15 cellular contexts compared by ENCODE assay signal in genomic region chr13:65292488-65292901, GRCh38.
A peak's percentile ranks its signal among the peaks of the same experiment; 100 is the strongest.
DNase-seq lines count a peak whose midpoint lies in the region; ATAC-seq and TF ChIP-seq lines count a peak whose summit lies in the region.
"Had no signal": no experiment of that assay in that cellular context is flagged by ENCODE, and none has a peak within 500 bp of the region (broad histone marks: within the 10 kb centered on the region; RNA-seq: fewer than 3 reads in every experiment).

No MANE protein-coding gene starts in this region.

- no peak overlapping the region for H2BK20ac ChIP-seq in H9 (ENCODE audit: low read depth, low read length, poor library complexity, severe bottlenecking)

- no peaks in the 10 kb centered on the region for H3K23me2 ChIP-seq in H9 (ENCODE audit: insufficient read length, low read depth, low read length, poor library complexity, severe bottlenecking)

- H3K36me3 ChIP-seq in adrenal gland (replicated peaks in 1 of 2) (no peaks in the 10 kb centered on the region), uterus (no peaks in the 10 kb centered on the region)
- H3K36me3 ChIP-seq: gastroesophageal sphincter had no signal

- no peaks in the 10 kb centered on the region for H4K20me1 ChIP-seq in H9 (ENCODE audit: control insufficient read depth, insufficient read depth, insufficient read length)

- H3K79me1 ChIP-seq in H9 (ENCODE audit: insufficient read depth, low read depth, low read length, poor library complexity, severe bottlenecking) = no peaks in the 10 kb centered on the region

- no peak for TF ChIP-seq CTCF in H9 (conservative IDR thresholded peaks at IDR 0.05)
- no peak for TF ChIP-seq CTCF in adrenal gland (IDR thresholded peaks at IDR 0.05)
- no peak for TF ChIP-seq CTCF in uterus (IDR thresholded peaks at IDR 0.05)

- no peak overlapping the region for H4K5ac ChIP-seq in H9 (ENCODE audit: insufficient read length, low read depth, low read length)

- no peaks in the 10 kb centered on the region for H3K36me3 Mint-ChIP-seq in H9 (ENCODE audit: insufficient read depth in 1 of 3, low read depth in 3 of 3)
- H3K36me3 Mint-ChIP-seq: activated naive CD8-positive, alpha-beta T cell had no signal

- H2BK120ac ChIP-seq in H9 (ENCODE audit: low read depth, low read length, poor library complexity, severe bottlenecking) = no peak overlapping the region

- H3K4me3 ChIP-seq in adrenal gland (no peak overlapping the region), uterus (no peak overlapping the region)
- H3K4me3 ChIP-seq: gastroesophageal sphincter had no signal

- peak overlapping the region in 2 of 3 experiments; percentile 7 to 70; a peak in 3 of 7 replicates for H3K27ac Mint-ChIP-seq in H9
- H3K27ac Mint-ChIP-seq: activated CD4-positive, alpha-beta T cell treated with anti-CD3 and anti-CD28 coated beads, Interleukin-2, amount 10 ng/mL, durations not matched to agents 24 days and 14 days; activated naive CD8-positive, alpha-beta T cell had no signal

- H2BK15ac ChIP-seq in H9 (ENCODE audit: low read depth, low read length) = no peak overlapping the region

- H3K79me2 ChIP-seq in H9 (ENCODE audit: insufficient read depth, low read length) = no peaks in the 10 kb centered on the region

- H3K27me3 ChIP-seq in H9 (ENCODE audit: insufficient read depth, low read length) (no peaks in the 10 kb centered on the region), adrenal gland (no peaks in the 10 kb centered on the region), uterus (no peaks in the 10 kb centered on the region)
- H3K27me3 ChIP-seq: gastroesophageal sphincter had no signal

- no peak overlapping the region for H3K4me2 ChIP-seq in H9 (ENCODE audit: insufficient read depth, insufficient read length, low read length)

- H4K8ac ChIP-seq in H9 (replicated peaks; ENCODE audit: insufficient read length, low read depth, low read length) = no peak overlapping the region

- no CpG with 5 or more reads among the region's 2 CpGs for WGBS in H9 (ENCODE audit: extremely low coverage, insufficient read length, low lambda C conversion rate)
- 45 to 47% (median 46%) methylated on average over 2 of the region's 2 CpGs for WGBS in adrenal gland, 4 donors

- no peak overlapping the region for H3K9ac ChIP-seq in H9 (ENCODE audit: extremely low read depth, insufficient read length, low read length)

- no peak for ATAC-seq in GM21528 (IDR thresholded peaks at IDR 0.05; ENCODE audit: low FRiP score, unreplicated experiment)
- ATAC-seq in HG02571 (IDR thresholded peaks at IDR 0.05; ENCODE audit: unreplicated experiment) = no peak
- ATAC-seq: gastroesophageal sphincter, Right ventricle myocardium inferior had no signal

- H3K9me3 ChIP-seq in H9 (ENCODE audit: control insufficient read depth, low read depth, low read length) (no peaks in the 10 kb centered on the region), adrenal gland (replicated peaks in 1 of 3) (peaks cover 0 to 2% (median 0%) of the 10 kb centered on the region in 3 donors), uterus (no peaks in the 10 kb centered on the region)
- H3K9me3 ChIP-seq: gastroesophageal sphincter had no signal

- no peak overlapping the region for H3K27ac ChIP-seq in H9 (ENCODE audit: insufficient read length, low read depth, low read length)
- H3K27ac ChIP-seq in adrenal gland = no peak overlapping the region
- H3K27ac ChIP-seq in uterus = no peak overlapping the region
- H3K27ac ChIP-seq: C4-2B, gastroesophageal sphincter had no signal

- H3K4me1 Mint-ChIP-seq in H9 = peaks cover 4 to 5% of the 10 kb centered on the region in 2 experiments
- H3K4me1 Mint-ChIP-seq: activated CD4-positive, alpha-beta T cell treated with anti-CD3 and anti-CD28 coated beads, Interleukin-2, amount 10 ng/mL, durations not matched to agents 24 days and 14 days had no signal

- DNase-seq in A172 (ENCODE audit: low spot score) (peak; percentile 72), H9 (peak; percentile 28), adrenal gland (peak in 4 of 7 donors; percentile 20 to 64 (median 41)), head of caudate nucleus (peak in 32 of 42 donors; percentile 3 to 83 (median 35)), uterus (no peak), NCI-H2081 (lab: John Stamatoyannopoulos, UW) (no peak)
- DNase-seq: activated CD4-positive, alpha-beta T cell treated with anti-CD3 and anti-CD28 coated beads, Interleukin-2, amount 10 ng/mL, durations not matched to agents 24 days and 14 days; stimulated activated CD4-positive, alpha-beta T cell treated with anti-CD3 and anti-CD28 coated beads, Interleukin-12 subunit alpha, Interleukin-12 subunit beta, amount 100 ng/mL, for 4 hours; stimulated activated naive CD4-positive, alpha-beta T cell treated with Interleukin-2 at 50 U/mL for 16 hours had no signal

- H3K4me3 Mint-ChIP-seq in H9 = no peak overlapping the region
- H3K4me3 Mint-ChIP-seq: activated CD4-positive, alpha-beta T cell treated with anti-CD3 and anti-CD28 coated beads, Interleukin-2, amount 10 ng/mL, durations not matched to agents 24 days and 14 days; activated naive CD8-positive, alpha-beta T cell had no signal

- intact Hi-C loops in adrenal gland (cut with DNase I) = no loop called here
- intact Hi-C loops in head of caudate nucleus (cut with DNase I) = no loop called here
- intact Hi-C loops in uterus (cut with DNase I; ENCODE audit: low total_unique reads) = no loop called here

- H2BK12ac ChIP-seq in H9 (ENCODE audit: insufficient read length, low read depth, low read length) = no peak overlapping the region

- no peak overlapping the region for H3T11ph ChIP-seq in H9 (ENCODE audit: low read length)

- H3K23ac ChIP-seq in H9 (ENCODE audit: insufficient read length, low read depth, low read length) = no peak overlapping the region

- no peak overlapping the region for H2AK5ac ChIP-seq in H9 (ENCODE audit: insufficient read length, low read length)

- no peaks in the 10 kb centered on the region for H3K27me3 Mint-ChIP-seq in H9 (ENCODE audit: low read depth)
- H3K27me3 Mint-ChIP-seq: activated CD4-positive, alpha-beta T cell treated with anti-CD3 and anti-CD28 coated beads, Interleukin-2, amount 10 ng/mL, durations not matched to agents 24 days and 14 days; activated naive CD8-positive, alpha-beta T cell had no signal

- TF ChIP-seq POLR2A in adrenal gland (IDR thresholded peaks at IDR 0.05) (no peak), uterus (IDR thresholded peaks at IDR 0.05) (no peak)

- H3K4me1 ChIP-seq in H9 (ENCODE audit: insufficient read depth, low read length) (no peaks in the 10 kb centered on the region), adrenal gland (replicated peaks in 1 of 2) (no peaks in the 10 kb centered on the region), uterus (no peaks in the 10 kb centered on the region)
- H3K4me1 ChIP-seq: gastroesophageal sphincter had no signal

- H4K91ac ChIP-seq in H9 (ENCODE audit: insufficient read length, low read depth, low read length) = no peak overlapping the region

- H3K4ac ChIP-seq in H9 (ENCODE audit: low read depth, low read length) = no peak overlapping the region

- no peak overlapping the region for H2AFZ ChIP-seq in H9 (ENCODE audit: low read length)

- H2BK5ac ChIP-seq in H9 (ENCODE audit: insufficient read length, low read length) = no peak overlapping the region

- no peak overlapping the region for H3K56ac ChIP-seq in H9 (ENCODE audit: insufficient read length, low read depth, low read length)

- H3K9me3 Mint-ChIP-seq in H9 = no peaks in the 10 kb centered on the region
- H3K9me3 Mint-ChIP-seq: activated CD4-positive, alpha-beta T cell treated with anti-CD3 and anti-CD28 coated beads, Interleukin-2, amount 10 ng/mL, durations not matched to agents 24 days and 14 days had no signal

- H3K18ac ChIP-seq in H9 (ENCODE audit: insufficient read length, low read depth, low read length) = no peak overlapping the region

- no peak overlapping the region for H3K14ac ChIP-seq in H9 (ENCODE audit: insufficient read depth, low read length)

Comparison
In these comparisons a context has a peak if more than half of its experiments do, and no peak if none do; other contexts are left out.
1. DNase-seq: peak in A172 (single experiment), H9 (single experiment), adrenal gland (4 of 7) and head of caudate nucleus (32 of 42); none in uterus (0 of 2) and NCI-H2081 (0 of 2).